Comparison of ENCODE assay signal across 19 cellular contexts in genomic region chr18:60556326-60556725, GRCh38.
"Had no signal": no experiment of that assay in that cellular context is flagged by ENCODE, and none has a peak within 500 bp of the region (broad histone marks: within the 10 kb centered on the region; RNA-seq: fewer than 3 reads in every experiment).

No MANE protein-coding gene starts in this region.

- H3K36me3 ChIP-seq: SJCRH30 had no signal

- H3K27me3 ChIP-seq: SJCRH30 had no signal

- ATAC-seq: SK-N-SH treated with all-trans-retinoic acid at 6 μM for 48 hours had no signal

- H3K4me1 ChIP-seq: SJCRH30 had no signal

- H3K9me3 ChIP-seq: SJCRH30 had no signal

- DNase-seq: IMR-90, Kasumi-1, KG1, NCI-H1092, NCI-H1105 treated with DMSO at 0.1 percent for 48 hours, NCI-H1417 treated with DMSO at 0.1 percent for 48 hours, NCI-H146, NCI-H1694 treated with DMSO at 0.1 percent for 48 hours, NCI-H1930, NCI-H2081, NCI-H2107, NCI-H2227 treated with DMSO at 0.1 percent for 48 hours, NCI-H524, NCI-H526 treated with DMSO at 0.1 percent for 48 hours, NCI-H748 treated with DMSO at 0.1 percent for 48 hours, SHP77 treated with DMSO at 0.1 percent for 48 hours, SJCRH30 had no signal

- H3K27ac ChIP-seq: RWPE1, SJCRH30 had no signal

- H3K4me3 ChIP-seq: SJCRH30 had no signal
